8 cellular contexts compared by ENCODE assay signal in genomic region chr19:45767881-45768643, GRCh38. TPM values are rescaled to one million over a fixed set of nuclear protein-coding genes. Genes with fewer than 3 reads are reported as not detected.
A peak's percentile ranks its signal among the peaks of the same experiment; 100 is the strongest.
DNase-seq lines count a peak whose midpoint lies in the region; ATAC-seq and TF ChIP-seq lines count a peak whose summit lies in the region.

No MANE protein-coding gene starts in this region.

- peak overlapping the region; percentile 97 for H3K9ac ChIP-seq in HUES6 (ENCODE audit: low read length)

- CTCF ChIA-PET in activated CD8-positive, alpha-beta memory T cell treated with anti-CD3 and anti-CD28 coated beads, Interleukin-2, amount 10 ng/mL, durations not matched to agents 7 days and 5 days (lab: Charles Lee) = interaction anchor here (0.6 to 7.9 kb wide), 17 partner anchors 14 to 512 kb away, joined by 3 to 338 read pairs (median 8); partner anchors contain the start of genes DMPK, DMWD, IRF2BP1 and QPCTL

- H3K4me3 ChIP-seq in HUES6 (ENCODE audit: low read depth, low read length) (peak overlapping the region; percentile 79), foreskin fibroblast (ENCODE audit: low read depth in 1 of 2, low read length in 2 of 2) (peak overlapping the region; percentile 70 to 80)

- peaks cover 19% of the 10 kb centered on the region for H3K27me3 Mint-ChIP-seq in activated CD8-positive, alpha-beta memory T cell treated with anti-CD3 and anti-CD28 coated beads, Interleukin-2, amount 10 ng/mL, durations not matched to agents 7 days and 5 days
- H3K27me3 Mint-ChIP-seq in neural crest cell (ENCODE audit: low read depth) = peaks cover 30% of the 10 kb centered on the region

- H3K27ac ChIP-seq in HUES6 (ENCODE audit: low read depth, low read length) = peak overlapping the region; percentile 16; the same call in 1 of the 2 replicates

- H3K36me3 ChIP-seq in HUES6 (ENCODE audit: control insufficient read depth, insufficient read depth, low read length) = peaks cover 5% of the 10 kb centered on the region; the same call in 1 of the 2 replicates

- peaks cover 48% of the 10 kb centered on the region for H3K4me1 ChIP-seq in HUES6 (ENCODE audit: control insufficient read depth, insufficient read depth, low read length)

- ATAC-seq in activated CD8-positive, alpha-beta memory T cell treated with anti-CD3 and anti-CD28 coated beads, Interleukin-2, amount 10 ng/mL, durations not matched to agents 7 days and 5 days = no peak
- ATAC-seq in GM18861 (IDR thresholded peaks at IDR 0.05; ENCODE audit: unreplicated experiment) = no peak
- ATAC-seq in HG03045 (IDR thresholded peaks at IDR 0.05; ENCODE audit: unreplicated experiment) = no peak

- peak overlapping the region; percentile 62 for H3K4me3 Mint-ChIP-seq in activated CD8-positive, alpha-beta memory T cell treated with anti-CD3 and anti-CD28 coated beads, Interleukin-2, amount 10 ng/mL, durations not matched to agents 7 days and 5 days
- peak overlapping the region; percentile 94 for H3K4me3 Mint-ChIP-seq in neural crest cell

- H3K9me3 ChIP-seq in HUES6 (ENCODE audit: control insufficient read depth, insufficient read depth, low read depth, low read length) = no peaks in the 10 kb centered on the region

- no peaks in the 10 kb centered on the region for H3K27me3 ChIP-seq in HUES6 (ENCODE audit: control insufficient read depth, insufficient read depth, low read length)

- H3K36me3 Mint-ChIP-seq in activated CD8-positive, alpha-beta memory T cell treated with anti-CD3 and anti-CD28 coated beads, Interleukin-2, amount 10 ng/mL, durations not matched to agents 7 days and 5 days = no peaks in the 10 kb centered on the region
- peaks cover 10% of the 10 kb centered on the region for H3K36me3 Mint-ChIP-seq in neural crest cell (ENCODE audit: low read depth)

- DNase-seq in EL (peak; percentile 68), foreskin fibroblast (peak; percentile 65 to 84), neural crest cell (ENCODE audit: low read depth, low spot score) (peak; percentile 50), NCI-H128 (lab: John Stamatoyannopoulos, UW; ENCODE audit: unreplicated experiment) (no peak)
- DNase-seq in activated CD8-positive, alpha-beta memory T cell treated with anti-CD3 and anti-CD28 coated beads, Interleukin-2, amount 10 ng/mL, durations not matched to agents 7 days and 5 days = no peak

- H3K9me3 Mint-ChIP-seq in activated CD8-positive, alpha-beta memory T cell treated with anti-CD3 and anti-CD28 coated beads, Interleukin-2, amount 10 ng/mL, durations not matched to agents 7 days and 5 days (ENCODE audit: low read depth) = no peaks in the 10 kb centered on the region
- no peaks in the 10 kb centered on the region for H3K9me3 Mint-ChIP-seq in neural crest cell

- TF ChIP-seq CTCF in foreskin fibroblast (IDR thresholded peaks at IDR 0.05; ENCODE audit: low read depth, low read length) = no peak
- no peak for TF ChIP-seq CTCF in neural crest cell (conservative IDR thresholded peaks at IDR 0.05)

- no peak overlapping the region for H3K27ac Mint-ChIP-seq in activated CD8-positive, alpha-beta memory T cell treated with anti-CD3 and anti-CD28 coated beads, Interleukin-2, amount 10 ng/mL, durations not matched to agents 7 days and 5 days
- peak overlapping the region; percentile 93 for H3K27ac Mint-ChIP-seq in neural crest cell (ENCODE audit: unreplicated experiment)

- H3K4me1 Mint-ChIP-seq in activated CD8-positive, alpha-beta memory T cell treated with anti-CD3 and anti-CD28 coated beads, Interleukin-2, amount 10 ng/mL, durations not matched to agents 7 days and 5 days = peaks cover 13% of the 10 kb centered on the region
- H3K4me1 Mint-ChIP-seq in neural crest cell = peaks cover 35% of the 10 kb centered on the region

RNA-seq across cellular contexts. Expression of gene SIX5, which starts 1.0 kb away (rescaled TPM):
- total RNA-seq in activated CD8-positive, alpha-beta memory T cell treated with anti-CD3 and anti-CD28 coated beads, Interleukin-2, amount 10 ng/mL, durations not matched to agents 7 days and 5 days = 1 to 10 TPM; 1.5 to 2.8 TPM
- 36.8 and 38.6 TPM in 2 replicates for total RNA-seq in neural crest cell

RNA-seq across cellular contexts. Expression of gene DMPK, which starts 14.2 kb away (rescaled TPM):
- total RNA-seq in activated CD8-positive, alpha-beta memory T cell treated with anti-CD3 and anti-CD28 coated beads, Interleukin-2, amount 10 ng/mL, durations not matched to agents 7 days and 5 days = 10 to 100 TPM; 26.7 to 31.0 TPM
- 114 and 118 TPM in 2 replicates for total RNA-seq in neural crest cell

RNA-seq across cellular contexts. Expression of gene DMWD, which starts 24.6 kb away (rescaled TPM):
- 10 to 100 TPM; 47.0 to 47.9 TPM for total RNA-seq in activated CD8-positive, alpha-beta memory T cell treated with anti-CD3 and anti-CD28 coated beads, Interleukin-2, amount 10 ng/mL, durations not matched to agents 7 days and 5 days
- total RNA-seq in neural crest cell = 107 and 110 TPM in 2 replicates

RNA-seq across cellular contexts. Expression of gene MEIOSIN, which starts 34.8 kb away (rescaled TPM):
- not detected for total RNA-seq in activated CD8-positive, alpha-beta memory T cell treated with anti-CD3 and anti-CD28 coated beads, Interleukin-2, amount 10 ng/mL, durations not matched to agents 7 days and 5 days
- not detected in 2 replicates for total RNA-seq in neural crest cell

RNA-seq across cellular contexts. Expression of gene FBXO46, which starts 37.4 kb away (rescaled TPM):
- total RNA-seq in activated CD8-positive, alpha-beta memory T cell treated with anti-CD3 and anti-CD28 coated beads, Interleukin-2, amount 10 ng/mL, durations not matched to agents 7 days and 5 days = 10 to 100 TPM; 33.0 to 37.1 TPM
- 27.2 and 30.3 TPM in 2 replicates for total RNA-seq in neural crest cell

Comparison
In these comparisons a context has a peak if more than half of its experiments do, and no peak if none do; other contexts are left out.
1. DNase-seq: peak in EL (single experiment), foreskin fibroblast (2 of 2) and neural crest cell (single experiment); none in activated CD8-positive, alpha-beta memory T cell treated with anti-CD3 and anti-CD28 coated beads, Interleukin-2, amount 10 ng/mL, durations not matched to agents 7 days and 5 days (single experiment) and NCI-H128 (single experiment).
2. RNA of gene SIX5, which starts 1.0 kb away (total RNA-seq): 36.8 to 38.6 TPM in neural crest cell; 1.5 to 2.8 TPM in activated CD8-positive, alpha-beta memory T cell treated with anti-CD3 and anti-CD28 coated beads, Interleukin-2, amount 10 ng/mL, durations not matched to agents 7 days and 5 days; every median in the first group is over 10 times any median in the second.